Comparison of ENCODE assay signal across 1 cellular context in the genomic region with DNA sequence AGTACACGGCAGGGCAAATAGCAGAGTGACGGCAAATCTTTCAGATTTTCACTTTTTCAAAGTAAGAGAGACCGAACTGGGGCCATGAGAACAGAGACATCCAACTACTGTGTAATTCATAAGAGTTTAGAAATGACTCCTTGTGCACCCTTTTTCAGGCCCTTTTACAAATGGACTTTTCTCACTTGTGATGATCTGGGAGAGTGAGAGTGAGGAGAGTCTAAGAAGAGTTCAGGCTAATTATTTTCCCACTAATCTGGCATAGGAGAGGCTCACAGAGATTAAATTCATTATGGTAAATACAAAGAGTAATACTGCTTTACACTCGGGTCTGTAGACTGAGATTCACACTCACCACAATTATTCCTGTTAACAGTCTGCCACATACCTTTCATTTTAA.
TF ChIP-seq lines count a peak whose summit lies in the region.

No MANE protein-coding gene starts in this region.

TF ChIP-seq in GM23338, 12 proteins besides CTCF, POLR2A, EP300 and RAD21 (continued from another document):
- TF ChIP-seq ZNF462 (CRISPR knock-in tag; IDR thresholded peaks at IDR 0.05): no peak
- TF ChIP-seq CREB1 (CRISPR knock-in tag; IDR thresholded peaks at IDR 0.05; ENCODE audit: low read depth): no peak
- TF ChIP-seq REST (IDR thresholded peaks at IDR 0.05; ENCODE audit: unreplicated experiment): no peak
- no peak for TF ChIP-seq ETS1 (IDR thresholded peaks at IDR 0.05)
- TF ChIP-seq STAT1 (IDR thresholded peaks at IDR 0.05; ENCODE audit: unreplicated experiment): no peak
TF ChIP-seq in GM23338: peak in this region for 0.
